ENCODE assay signal across 16 cellular contexts in genomic region chr7:132446666-132447217, GRCh38.
DNase-seq lines count a peak whose midpoint lies in the region; ATAC-seq, FAIRE-seq and TF ChIP-seq lines count a peak whose summit lies in the region.
"Had no signal": no experiment of that assay in that cellular context is flagged by ENCODE, and none has a peak within 500 bp of the region (broad histone marks: within the 10 kb centered on the region; RNA-seq: fewer than 3 reads in every experiment).

No MANE protein-coding gene starts in this region.

- peak overlapping the region; percentile 40; the same call in 1 of the 2 replicates for H3K4me2 ChIP-seq in GM23338

- H3K36me3 ChIP-seq in GM23338 (ENCODE audit: insufficient read depth) (no peaks in the 10 kb centered on the region), spleen (no peaks in the 10 kb centered on the region)

- 71 to 85% (median 76%) methylated on average over 8 of the region's 8 CpGs for WGBS in spleen, 5 donors

- no peak overlapping the region; the same call in 1 of the 2 replicates for H2AFZ ChIP-seq in GM23338

- TF ChIP-seq CTCF in natural killer cell (IDR thresholded peaks at IDR 0.05) = no peak
- 0 out of 4 replicates have a peak, but pooled peaks of 1 of the 2 experiments have one; percentile 17 for TF ChIP-seq CTCF in GM23338 (conservative IDR thresholded peaks at IDR 0.05; ENCODE audit: low read depth in 2 of 2)
- TF ChIP-seq CTCF in spleen (IDR thresholded peaks at IDR 0.05 in 8 of 11, conservative IDR thresholded peaks at IDR 0.05 in 3 of 11) = no peak

- DNase-seq in natural killer cell = no peak
- DNase-seq in natural killer cell treated with Interleukin-12 subunit alpha and Interleukin-12 subunit beta and Interleukin-15 and Interleukin-18, amount 100 ng/mL, for 72 hours (ENCODE audit: low spot score) = no peak
- peak; percentile 40 for DNase-seq in GM23338 (ENCODE audit: low spot score)
- DNase-seq in dermis microvascular lymphatic vessel endothelial cell (ENCODE audit: low read depth in 2 of 2) = peak; percentile 75 to 88
- DNase-seq in posterior vena cava (ENCODE audit: low spot score) = peak; percentile 22
- no peak for DNase-seq in spleen
- no peak for DNase-seq in urothelium cell line (ENCODE audit: low spot score)
- DNase-seq: CD4-positive, alpha-beta memory T cell; GF-D8; HFFc6; NCI-H1048; NCI-H146; NCI-H2081 treated with DMSO at 0.1 percent for 48 hours; NCI-H526 treated with DMSO at 0.1 percent for 48 hours; NK-92 treated with Interleukin-12 subunit alpha and Interleukin-12 subunit beta, amount 100 ng/mL, for 24 hours; SHP77 treated with DMSO at 0.1 percent for 48 hours had no signal

- H3K9me3 Mint-ChIP-seq in natural killer cell (no peaks in the 10 kb centered on the region), GM23338 (0 out of 3 replicates have a peak, but pooled peaks cover 3% of the 10 kb centered on the region)
- H3K9me3 Mint-ChIP-seq in natural killer cell treated with Interleukin-12 subunit alpha and Interleukin-12 subunit beta and Interleukin-15 and Interleukin-18, amount 100 ng/mL, for 72 hours = peaks cover 3% of the 10 kb centered on the region
- H3K9me3 Mint-ChIP-seq: HFFc6 had no signal

- H3K27me3 ChIP-seq in GM23338 (ENCODE audit: insufficient read depth) (no peaks in the 10 kb centered on the region), spleen (replicated peaks in 1 of 7) (no peaks in the 10 kb centered on the region)

- H3K36me3 Mint-ChIP-seq in natural killer cell (no peaks in the 10 kb centered on the region), GM23338 (ENCODE audit: low read depth) (peaks cover 3% of the 10 kb centered on the region; the same call in 1 of the 3 replicates)
- no peaks in the 10 kb centered on the region for H3K36me3 Mint-ChIP-seq in natural killer cell treated with Interleukin-12 subunit alpha and Interleukin-12 subunit beta and Interleukin-15 and Interleukin-18, amount 100 ng/mL, for 72 hours
- H3K36me3 Mint-ChIP-seq: CD4-positive, alpha-beta memory T cell had no signal

- H3K4me1 Mint-ChIP-seq in natural killer cell (peaks cover 71 to 80% of the 10 kb centered on the region in 2 donors), GM23338 (peaks cover 20% of the 10 kb centered on the region)
- H3K4me1 Mint-ChIP-seq in natural killer cell treated with Interleukin-12 subunit alpha and Interleukin-12 subunit beta and Interleukin-15 and Interleukin-18, amount 100 ng/mL, for 72 hours (ENCODE audit: low read depth in 2 of 2) = peaks cover 48 to 73% of the 10 kb centered on the region in 2 donors

- intact Hi-C loops in natural killer cell (cut with micrococcal nuclease) (no loop called here), posterior vena cava (cut with DNase I) (no loop called here), spleen (cut with DNase I; ENCODE audit: low total_unique reads) (no loop called here)

- H3K4me3 ChIP-seq in GM23338 (no peak overlapping the region), spleen (no peak overlapping the region)

- no peak for FAIRE-seq in urothelium cell line (lab: Jason Lieb, UNC)

- H3F3A ChIP-seq in GM23338 (replicated peaks; ENCODE audit: low read depth) = no peaks in the 10 kb centered on the region

- H3K4me3 Mint-ChIP-seq in natural killer cell (no peak overlapping the region), GM23338 (no peak overlapping the region)
- no peak overlapping the region for H3K4me3 Mint-ChIP-seq in natural killer cell treated with Interleukin-12 subunit alpha and Interleukin-12 subunit beta and Interleukin-15 and Interleukin-18, amount 100 ng/mL, for 72 hours
- H3K4me3 Mint-ChIP-seq: CD4-positive, alpha-beta memory T cell; HFFc6 had no signal

- TF ChIP-seq POLR2A in spleen (IDR thresholded peaks at IDR 0.05) = no peak

- no peak overlapping the region for H3K27ac ChIP-seq in GM23338 (ENCODE audit: low read depth)
- no peak overlapping the region for H3K27ac ChIP-seq in spleen

- H3K9me3 ChIP-seq in spleen = no peaks in the 10 kb centered on the region

- ATAC-seq in natural killer cell (no peak), GM23338 (peak; percentile 49)
- ATAC-seq in natural killer cell treated with Interleukin-12 subunit alpha and Interleukin-12 subunit beta and Interleukin-15 and Interleukin-18, amount 100 ng/mL, for 72 hours = no peak

- peaks cover 4% of the 10 kb centered on the region; the same call in 1 of the 2 replicates for H3K9me2 ChIP-seq in GM23338 (ENCODE audit: insufficient read depth)

- H3K4me1 ChIP-seq in GM23338 (ENCODE audit: insufficient read depth) = peaks cover 10% of the 10 kb centered on the region
- peaks cover 0 to 17% (median 2%) of the 10 kb centered on the region in 6 donors for H3K4me1 ChIP-seq in spleen

- peak overlapping the region; percentile 38 to 53 for H3K27ac Mint-ChIP-seq in natural killer cell
- H3K27ac Mint-ChIP-seq in natural killer cell treated with Interleukin-12 subunit alpha and Interleukin-12 subunit beta and Interleukin-15 and Interleukin-18, amount 100 ng/mL, for 72 hours = peak overlapping the region in 1 of 2 donors; percentile 18
- H3K27ac Mint-ChIP-seq in GM23338 = no peak overlapping the region
- H3K27ac Mint-ChIP-seq: HFFc6 had no signal

- H3K27me3 Mint-ChIP-seq in natural killer cell (ENCODE audit: low read depth in 2 of 2) = peaks cover 0 to 8% of the 10 kb centered on the region in 2 donors
- H3K27me3 Mint-ChIP-seq in natural killer cell treated with Interleukin-12 subunit alpha and Interleukin-12 subunit beta and Interleukin-15 and Interleukin-18, amount 100 ng/mL, for 72 hours = no peaks in the 10 kb centered on the region
- H3K27me3 Mint-ChIP-seq in GM23338 (ENCODE audit: insufficient read depth, low read depth, poor library complexity) = peaks cover 3% of the 10 kb centered on the region
- H3K27me3 Mint-ChIP-seq: CD4-positive, alpha-beta memory T cell had no signal

- H4K20me1 ChIP-seq in GM23338 (replicated peaks; ENCODE audit: insufficient read depth) = no peaks in the 10 kb centered on the region

- H3K79me2 ChIP-seq in GM23338 (replicated peaks; ENCODE audit: insufficient read depth) = no peaks in the 10 kb centered on the region

TF ChIP-seq in GM23338, 12 proteins besides CTCF, POLR2A, EP300 and RAD21 (continues in another document):
- TF ChIP-seq, protein P1, sequence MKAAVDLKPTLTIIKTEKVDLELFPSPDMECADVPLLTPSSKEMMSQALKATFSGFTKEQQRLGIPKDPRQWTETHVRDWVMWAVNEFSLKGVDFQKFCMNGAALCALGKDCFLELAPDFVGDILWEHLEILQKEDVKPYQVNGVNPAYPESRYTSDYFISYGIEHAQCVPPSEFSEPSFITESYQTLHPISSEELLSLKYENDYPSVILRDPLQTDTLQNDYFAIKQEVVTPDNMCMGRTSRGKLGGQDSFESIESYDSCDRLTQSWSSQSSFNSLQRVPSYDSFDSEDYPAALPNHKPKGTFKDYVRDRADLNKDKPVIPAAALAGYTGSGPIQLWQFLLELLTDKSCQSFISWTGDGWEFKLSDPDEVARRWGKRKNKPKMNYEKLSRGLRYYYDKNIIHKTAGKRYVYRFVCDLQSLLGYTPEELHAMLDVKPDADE (IDR thresholded peaks at IDR 0.05) = no peak
- TF ChIP-seq EZH2phosphoT487 (IDR thresholded peaks at IDR 0.05; ENCODE audit: unreplicated experiment) (no peak), NANOG (IDR thresholded peaks at IDR 0.05; ENCODE audit: borderline replicate concordance) (no peak), ZNF114 (CRISPR knock-in tag; IDR thresholded peaks at IDR 0.05) (no peak), REST (IDR thresholded peaks at IDR 0.05; ENCODE audit: unreplicated experiment) (no peak)

Comparison
In these comparisons a context has a peak if more than half of its experiments do, and no peak if none do; other contexts are left out.
1. DNase-seq: peak in GM23338 (single experiment), dermis microvascular lymphatic vessel endothelial cell (2 of 2) and posterior vena cava (single experiment); none in natural killer cell (single experiment), natural killer cell treated with Interleukin-12 subunit alpha and Interleukin-12 subunit beta and Interleukin-15 and Interleukin-18, amount 100 ng/mL, for 72 hours (single experiment), spleen (single experiment) and urothelium cell line (single experiment).